Comparison of ENCODE assay signal across 8 cellular contexts in genomic region chr19:11346104-11346940, GRCh38. TPM values are rescaled to one million over a fixed set of nuclear protein-coding genes. Genes with fewer than 3 reads are reported as not detected.
DNase-seq lines count a peak whose midpoint lies in the region; ATAC-seq and TF ChIP-seq lines count a peak whose summit lies in the region.

A gene with protein sequence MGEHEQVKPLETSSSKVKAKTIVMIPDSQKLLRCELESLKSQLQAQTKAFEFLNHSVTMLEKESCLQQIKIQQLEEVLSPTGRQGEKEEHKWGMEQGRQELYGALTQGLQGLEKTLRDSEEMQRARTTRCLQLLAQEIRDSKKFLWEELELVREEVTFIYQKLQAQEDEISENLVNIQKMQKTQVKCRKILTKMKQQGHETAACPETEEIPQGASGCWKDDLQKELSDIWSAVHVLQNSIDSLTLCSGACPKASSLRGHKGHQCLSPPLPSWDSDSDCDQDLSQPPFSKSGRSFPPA (plus strand): TSS chr19:11346519. CDS start chr19:11346607, 88 bp downstream.
Gene TMEM205, minus strand, starts transcription at chr19:11346268. Its CDS starts 649 bp downstream, at chr19:11345619.

- peak within 1 kb of the TSS; percentile 95 for H3K4me3 Mint-ChIP-seq in GM23338
- peak within 1 kb of the TSS; percentile 94 for H3K4me3 Mint-ChIP-seq in activated T-helper 17 cell treated with anti-CD3 and anti-CD28 coated beads, Interleukin-2, amount 50 U/mL, for 72 hours
- H3K4me3 Mint-ChIP-seq in naive thymus-derived CD4-positive, alpha-beta T cell = peak within 1 kb of the TSS; percentile 92 to 100 (median 98)
- H3K4me3 Mint-ChIP-seq in stimulated activated naive B cell treated with anti-CD40 and anti-IgM and Interleukin-4, amounts not matched to agents 10 μg/mL and 1 μg/mL and 100 μg/mL, for 72 hours = peak within 1 kb of the TSS; percentile 90 to 95

- intact Hi-C loops in naive thymus-derived CD4-positive, alpha-beta T cell (cut with micrococcal nuclease) = loop anchor here (1.0 to 5.0 kb wide), 11 partner anchors 9 to 1527 kb away; partner anchors contain the start of genes ODAD3 (in 2 of the 2), PLPPR2 (in 2 of the 2), PRKCSH (in 2 of the 2) and ELOF1 (in 1 of the 2)

- TF ChIP-seq CTCF in GM23338 (conservative IDR thresholded peaks at IDR 0.05; ENCODE audit: low read depth in 2 of 2) = 0 out of 4 replicates have a peak, but pooled peaks of 1 of the 2 experiments have one; percentile 15
- no peak for TF ChIP-seq CTCF in RWPE1 (conservative IDR thresholded peaks at IDR 0.05; ENCODE audit: low read depth)
- no peak for TF ChIP-seq CTCF in fibroblast of lung (conservative IDR thresholded peaks at IDR 0.05 in 1 of 2, IDR thresholded peaks at IDR 0.05 in 1 of 2; ENCODE audit: low read depth in 1 of 2, low read length in 2 of 2)

- peak; percentile 96 for ATAC-seq in GM23338
- ATAC-seq in activated T-helper 17 cell treated with anti-CD3 and anti-CD28 coated beads, Interleukin-2, amount 50 U/mL, for 72 hours (replicated peaks) = peak; percentile 99
- ATAC-seq in naive thymus-derived CD4-positive, alpha-beta T cell = peak; percentile 98
- ATAC-seq in stimulated activated naive B cell treated with anti-CD40 and anti-IgM and Interleukin-4, amounts not matched to agents 10 μg/mL and 1 μg/mL and 100 μg/mL, for 72 hours (replicated peaks) = peak; percentile 94 to 96

- H3K4me1 ChIP-seq in GM23338 (ENCODE audit: insufficient read depth) (peaks cover 5% of the 10 kb centered on the region; the same call in 1 of the 2 replicates), fibroblast of lung (ENCODE audit: control insufficient read depth, extremely low read depth, insufficient read depth, low read length) (peaks cover 11% of the 10 kb centered on the region)
- H3K4me1 ChIP-seq in naive thymus-derived CD4-positive, alpha-beta T cell (ENCODE audit: control insufficient read depth in 2 of 2, insufficient read depth in 2 of 2, low read length in 2 of 2) = peaks cover 13 to 14% of the 10 kb centered on the region in 2 donors

- CTCF ChIA-PET in RWPE1 (lab: Yijun Ruan, JAX) = interaction anchor here (0.6 to 2.2 kb wide), 5 partner anchors 35 to 136 kb away, joined by 3 to 7 read pairs (median 3); no protein-coding TSS in a partner anchor
- CTCF ChIA-PET in naive thymus-derived CD4-positive, alpha-beta T cell (lab: Charles Lee) = interaction anchor here (0.7 to 1.5 kb wide), 3 partner anchors 8 to 29 kb away, joined by 3 to 13 read pairs (median 3); partner anchors contain the start of gene SWSAP1

- peak within 1 kb of the TSS; percentile 61 for H3K4me3 ChIP-seq in GM23338
- H3K4me3 ChIP-seq in fibroblast of lung (replicated peaks in 1 of 4; ENCODE audit: control extremely low read depth in 1 of 4, insufficient read depth in 1 of 4, low read depth in 3 of 4, low read length in 4 of 4) = peak within 1 kb of the TSS; percentile 66 to 90 (median 84)
- peak within 1 kb of the TSS; percentile 75 for H3K4me3 ChIP-seq in naive thymus-derived CD4-positive, alpha-beta T cell (ENCODE audit: low read length)

- H3K9me2 ChIP-seq in GM23338 (ENCODE audit: insufficient read depth) = no peaks in the 10 kb centered on the region

- DNase-seq in EL (peak; percentile 100), GM23338 (ENCODE audit: low spot score) (peak; percentile 100), LHCN-M2 (ENCODE audit: low read depth) (peak; percentile 100), RWPE1 (ENCODE audit: low spot score) (peak; percentile 99), fibroblast of lung (ENCODE audit: low read depth in 2 of 2) (peak; percentile 99)
- DNase-seq in naive thymus-derived CD4-positive, alpha-beta T cell = peak; percentile 82 to 99 (median 98)
- peak; percentile 99 for DNase-seq in stimulated activated naive B cell treated with anti-CD40 and anti-IgM and Interleukin-4, amounts not matched to agents 10 μg/mL and 1 μg/mL and 100 μg/mL, for 72 hours

- POLR2A ChIA-PET in RWPE1 (lab: Yijun Ruan, JAX; ENCODE audit: low non-redundant PET) = interaction anchor here (2.3 kb wide), 1 partner anchor 35 kb away, joined by 7 read pairs; no protein-coding TSS in a partner anchor
- POLR2A ChIA-PET in naive thymus-derived CD4-positive, alpha-beta T cell (lab: Charles Lee) = interaction anchor here (0.5 to 4.8 kb wide), 10 partner anchors 8 to 88 kb away, joined by 3 to 36 read pairs (median 4); partner anchors contain the start of gene SWSAP1

- no peaks in the 10 kb centered on the region for H3K27me3 ChIP-seq in GM23338 (ENCODE audit: insufficient read depth)
- H3K27me3 ChIP-seq in fibroblast of lung (ENCODE audit: control insufficient read depth, insufficient read depth, low read length) = no peaks in the 10 kb centered on the region
- no peaks in the 10 kb centered on the region for H3K27me3 ChIP-seq in naive thymus-derived CD4-positive, alpha-beta T cell (ENCODE audit: control insufficient read depth in 2 of 2, insufficient read depth in 2 of 2, low read length in 2 of 2)

- H3K4me1 Mint-ChIP-seq in GM23338 = peaks cover 21% of the 10 kb centered on the region
- peaks cover 9% of the 10 kb centered on the region for H3K4me1 Mint-ChIP-seq in activated T-helper 17 cell treated with anti-CD3 and anti-CD28 coated beads, Interleukin-2, amount 50 U/mL, for 72 hours
- H3K4me1 Mint-ChIP-seq in naive thymus-derived CD4-positive, alpha-beta T cell = peaks cover 22 to 39% (median 29%) of the 10 kb centered on the region in 7 donors
- H3K4me1 Mint-ChIP-seq in stimulated activated naive B cell treated with anti-CD40 and anti-IgM and Interleukin-4, amounts not matched to agents 10 μg/mL and 1 μg/mL and 100 μg/mL, for 72 hours = peaks cover 21 to 43% of the 10 kb centered on the region in 2 donors

- peaks cover 32% of the 10 kb centered on the region for H3K27me3 Mint-ChIP-seq in GM23338 (ENCODE audit: insufficient read depth, low read depth, poor library complexity)
- H3K27me3 Mint-ChIP-seq in activated T-helper 17 cell treated with anti-CD3 and anti-CD28 coated beads, Interleukin-2, amount 50 U/mL, for 72 hours = no peaks in the 10 kb centered on the region
- no peaks in the 10 kb centered on the region for H3K27me3 Mint-ChIP-seq in naive thymus-derived CD4-positive, alpha-beta T cell
- no peaks in the 10 kb centered on the region for H3K27me3 Mint-ChIP-seq in stimulated activated naive B cell treated with anti-CD40 and anti-IgM and Interleukin-4, amounts not matched to agents 10 μg/mL and 1 μg/mL and 100 μg/mL, for 72 hours

- peak within 1 kb of the TSS; percentile 80 for H3K4me2 ChIP-seq in GM23338
- H3K4me2 ChIP-seq in fibroblast of lung (ENCODE audit: extremely low read depth, insufficient read depth, low read length) = peak within 1 kb of the TSS; percentile 95

- H3K36me3 ChIP-seq in GM23338 (ENCODE audit: insufficient read depth) (no peaks in the 10 kb centered on the region), fibroblast of lung (ENCODE audit: control insufficient read depth, insufficient read depth, low read length) (peaks cover 2% of the 10 kb centered on the region)
- peaks cover 0 to 7% (median 0%) of the 10 kb centered on the region in 3 experiments for H3K36me3 ChIP-seq in naive thymus-derived CD4-positive, alpha-beta T cell (ENCODE audit: control insufficient read depth in 2 of 3, insufficient read depth in 3 of 3, low read length in 3 of 3)

- H2AFZ ChIP-seq in GM23338 (peak within 1 kb of the TSS; percentile 45), fibroblast of lung (ENCODE audit: low read length) (peak within 1 kb of the TSS; percentile 89)

- no peaks in the 10 kb centered on the region for H3K9me3 ChIP-seq in fibroblast of lung (ENCODE audit: control insufficient read depth, insufficient read depth, low read depth, low read length)
- peaks cover 0 to 9% (median 0%) of the 10 kb centered on the region in 3 experiments for H3K9me3 ChIP-seq in naive thymus-derived CD4-positive, alpha-beta T cell (ENCODE audit: control insufficient read depth in 2 of 3, low read length in 3 of 3)

- H4K20me1 ChIP-seq in GM23338 (replicated peaks; ENCODE audit: insufficient read depth) = no peaks in the 10 kb centered on the region
- H4K20me1 ChIP-seq in fibroblast of lung (ENCODE audit: control insufficient read depth, extremely low read depth, insufficient read depth, low read length) = no peaks in the 10 kb centered on the region

- H3K79me2 ChIP-seq in GM23338 (replicated peaks; ENCODE audit: insufficient read depth) = no peaks in the 10 kb centered on the region
- H3K79me2 ChIP-seq in fibroblast of lung (ENCODE audit: control insufficient read depth, insufficient read depth, low read length) = no peaks in the 10 kb centered on the region

- H3K9me3 Mint-ChIP-seq in GM23338 = peaks cover 8% of the 10 kb centered on the region; the same call in 1 of the 3 replicates
- H3K9me3 Mint-ChIP-seq in activated T-helper 17 cell treated with anti-CD3 and anti-CD28 coated beads, Interleukin-2, amount 50 U/mL, for 72 hours = no peaks in the 10 kb centered on the region
- peaks cover 0 to 9% (median 0%) of the 10 kb centered on the region in 11 donors for H3K9me3 Mint-ChIP-seq in naive thymus-derived CD4-positive, alpha-beta T cell
- peaks cover 6% of the 10 kb centered on the region in 2 donors for H3K9me3 Mint-ChIP-seq in stimulated activated naive B cell treated with anti-CD40 and anti-IgM and Interleukin-4, amounts not matched to agents 10 μg/mL and 1 μg/mL and 100 μg/mL, for 72 hours

- H3F3A ChIP-seq in GM23338 (replicated peaks; ENCODE audit: low read depth) = no peaks in the 10 kb centered on the region

- H3K9ac ChIP-seq in fibroblast of lung (ENCODE audit: insufficient read depth, low read length) = peak within 1 kb of the TSS; percentile 73

- H3K27ac ChIP-seq in GM23338 (ENCODE audit: low read depth) (0 out of 2 replicates have a peak within 1 kb of the TSS, but pooled peaks have one; percentile 0), RWPE1 (peak within 1 kb of the TSS; percentile 88), fibroblast of lung (ENCODE audit: insufficient read depth, low read length) (peak within 1 kb of the TSS; percentile 85)
- H3K27ac ChIP-seq in naive thymus-derived CD4-positive, alpha-beta T cell (ENCODE audit: low read depth, low read length) = peak within 1 kb of the TSS; percentile 83

- peaks cover 12% of the 10 kb centered on the region for H3K36me3 Mint-ChIP-seq in GM23338 (ENCODE audit: low read depth)
- H3K36me3 Mint-ChIP-seq in activated T-helper 17 cell treated with anti-CD3 and anti-CD28 coated beads, Interleukin-2, amount 50 U/mL, for 72 hours (ENCODE audit: low read depth) = no peaks in the 10 kb centered on the region
- peaks cover 0 to 12% (median 0%) of the 10 kb centered on the region in 5 donors for H3K36me3 Mint-ChIP-seq in naive thymus-derived CD4-positive, alpha-beta T cell
- peaks cover 13 to 22% of the 10 kb centered on the region in 2 donors for H3K36me3 Mint-ChIP-seq in stimulated activated naive B cell treated with anti-CD40 and anti-IgM and Interleukin-4, amounts not matched to agents 10 μg/mL and 1 μg/mL and 100 μg/mL, for 72 hours

- peak within 1 kb of the TSS; percentile 93 for H3K27ac Mint-ChIP-seq in GM23338
- H3K27ac Mint-ChIP-seq in activated T-helper 17 cell treated with anti-CD3 and anti-CD28 coated beads, Interleukin-2, amount 50 U/mL, for 72 hours = peak within 1 kb of the TSS; percentile 91
- peak within 1 kb of the TSS; percentile 89 to 98 (median 96) for H3K27ac Mint-ChIP-seq in naive thymus-derived CD4-positive, alpha-beta T cell
- H3K27ac Mint-ChIP-seq in stimulated activated naive B cell treated with anti-CD40 and anti-IgM and Interleukin-4, amounts not matched to agents 10 μg/mL and 1 μg/mL and 100 μg/mL, for 72 hours = peak within 1 kb of the TSS; percentile 95

RNA-seq across cellular contexts. Expression of the first gene that starts in this region (rescaled TPM):
- 3.4 and 3.5 TPM in 2 replicates for total RNA-seq in GM23338 (2014; rRNA removed; shearing (Covaris generic))
- polyA plus RNA-seq in GM23338 (2016; fragmentation: Nextera tagmentation; extraction: Ambion mirVana) = 5.1 and 6.2 TPM in 2 replicates
- 2.8 and 3.6 TPM in 2 replicates for total RNA-seq in LHCN-M2 (2014; rRNA removed)
- polyA plus RNA-seq in LHCN-M2 (2012) = 7.4 TPM
- 10 to 100 TPM; 17.4 to 45.4 TPM for total RNA-seq in activated T-helper 17 cell treated with anti-CD3 and anti-CD28 coated beads, Interleukin-2, amount 50 U/mL, for 72 hours
- total RNA-seq in fibroblast of lung = 10.1 and 11.3 TPM in 2 replicates
- polyA plus RNA-seq in fibroblast of lung = 13.8 and 14.4 TPM in 2 replicates
- polyA plus RNA-seq in fibroblast of lung (2012) = 14.6 and 14.8 TPM in 2 replicates
- 15.7 and 20.7 TPM in 2 replicates for polyA minus RNA-seq in fibroblast of lung (ENCODE audit: low replicate concordance)
- total RNA-seq in naive thymus-derived CD4-positive, alpha-beta T cell = 10 to 100 TPM; 17.6 to 87.4 (median 84.3) TPM
- 10 to 100 TPM in 1 of 2 donors, 1 to 10 TPM in 1; 10.0 to 19.6 TPM for polyA plus RNA-seq in naive thymus-derived CD4-positive, alpha-beta T cell

RNA-seq across cellular contexts. Expression of gene TMEM205, which starts in this region (rescaled TPM):
- 223 and 293 TPM in 2 replicates for total RNA-seq in GM23338 (2014; rRNA removed; shearing (Covaris generic))
- polyA plus RNA-seq in GM23338 (2016; fragmentation: Nextera tagmentation; extraction: Ambion mirVana) (114 and 123 TPM in 2 replicates), fibroblast of lung (68.4 and 78.6 TPM in 2 replicates)
- total RNA-seq in LHCN-M2 (2014; rRNA removed) (158 and 174 TPM in 2 replicates), fibroblast of lung (54.7 and 76.8 TPM in 2 replicates)
- polyA plus RNA-seq in LHCN-M2 (2012) = 81.1 TPM
- 10 to 100 TPM; 30.9 to 31.0 TPM for total RNA-seq in activated T-helper 17 cell treated with anti-CD3 and anti-CD28 coated beads, Interleukin-2, amount 50 U/mL, for 72 hours
- 55.2 and 66.9 TPM in 2 replicates for polyA plus RNA-seq in fibroblast of lung (2012)
- 50.4 and 112 TPM in 2 replicates for polyA minus RNA-seq in fibroblast of lung (ENCODE audit: low replicate concordance)
- 10 to 100 TPM; 19.5 to 36.7 (median 29.5) TPM for total RNA-seq in naive thymus-derived CD4-positive, alpha-beta T cell
- 10 to 100 TPM; 66.7 to 81.0 TPM for polyA plus RNA-seq in naive thymus-derived CD4-positive, alpha-beta T cell

Comparison
In these comparisons a context has a peak if more than half of its experiments do, and no peak if none do; other contexts are left out.
1. Peak in every context shown above with its lines: DNase-seq, ATAC-seq, H3K4me3 ChIP-seq and H3K27ac ChIP-seq.
2. H3K27ac ChIP-seq: peak in every context shown above with its lines; median percentile 88 in RWPE1; 85 in fibroblast of lung; 83 in naive thymus-derived CD4-positive, alpha-beta T cell; 0 in GM23338.